Comparison of ENCODE assay signal across 7 cellular contexts in genomic region chr14:36662543-36663403, GRCh38. TPM values are rescaled to one million over a fixed set of nuclear protein-coding genes. Genes with fewer than 3 reads are reported as not detected.
A peak's percentile ranks its signal among the peaks of the same experiment; 100 is the strongest.
DNase-seq lines count a peak whose midpoint lies in the region; ATAC-seq, FAIRE-seq and TF ChIP-seq lines count a peak whose summit lies in the region.

No MANE protein-coding gene starts in this region.

- WGBS in sigmoid colon, 2 donors: 2 to 5% methylated on average over 71 of the region's 71 CpGs

- TF ChIP-seq CTCF in sigmoid colon (IDR thresholded peaks at IDR 0.05): no peak

- TF ChIP-seq POLR2A in sigmoid colon (IDR thresholded peaks at IDR 0.05): no peak

- FAIRE-seq in RCC 7860 (lab: Jason Lieb, UNC): no peak

- H3K9me3 ChIP-seq in sigmoid colon: no peaks in the 10 kb centered on the region

- intact Hi-C loops in sigmoid colon (cut with DNase I): no loop called here

- DNase-seq in H4 (ENCODE audit: low spot score) (peak; percentile 15), NCI-H748 (lab: John Stamatoyannopoulos, UW; ENCODE audit: unreplicated experiment) (peak; percentile 75), sigmoid colon (no peak), RCC 7860 (ENCODE audit: low spot score) (no peak)
- no peak for DNase-seq in stimulated activated CD8-positive, alpha-beta memory T cell treated with anti-CD3 and anti-CD28 coated beads, Interleukin-4, amount 100 ng/mL, for 48 hours

- ATAC-seq in esophagus mucosa (peak; percentile 22), HG03108 (IDR thresholded peaks at IDR 0.05; ENCODE audit: unreplicated experiment) (no peak)

- peaks cover 84 to 100% (median 97%) of the 10 kb centered on the region in 3 donors for H3K27me3 ChIP-seq in sigmoid colon

- peaks cover 0 to 61% (median 55%) of the 10 kb centered on the region in 4 donors for H3K4me1 ChIP-seq in sigmoid colon

- TF ChIP-seq EP300 in sigmoid colon (IDR thresholded peaks at IDR 0.05): no peak

- peak overlapping the region; percentile 5 to 42 (median 36) for H3K4me3 ChIP-seq in sigmoid colon

- peak overlapping the region in 1 of 4 donors; percentile 24 for H3K27ac ChIP-seq in sigmoid colon

- no peaks in the 10 kb centered on the region for H3K36me3 ChIP-seq in sigmoid colon

RNA-seq across cellular contexts. Expression of gene PAX9, which starts 1.1 kb away (rescaled TPM):
- 4.6 and 5.2 TPM in 2 replicates for total RNA-seq in H4 (2014; rRNA removed; shearing (Covaris generic))
- total RNA-seq in esophagus mucosa (83.6 TPM), sigmoid colon (1 to 10 TPM in 2 of 4 donors, under 1 TPM in 1, not detected in 1; 0.28 to 1.2 (median 1.1) TPM)
- under 1 TPM in 2 of 3 donors, not detected in 1; under 0.01 to 0.07 TPM for polyA plus RNA-seq in sigmoid colon

Comparison
In these comparisons a context has a peak if more than half of its experiments do, and no peak if none do; other contexts are left out.
1. DNase-seq: peak in H4 (single experiment) and NCI-H748 (single experiment); none in sigmoid colon (single experiment), RCC 7860 (single experiment) and stimulated activated CD8-positive, alpha-beta memory T cell treated with anti-CD3 and anti-CD28 coated beads, Interleukin-4, amount 100 ng/mL, for 48 hours (single experiment).
2. RNA of gene PAX9, which starts 1.1 kb away (total RNA-seq): 83.6 TPM in esophagus mucosa (single experiment); 4.6 to 5.2 TPM in H4 and 0.28 to 1.2 TPM in sigmoid colon; every median in the first group is over 10 times any median in the second.